Comparison of ENCODE assay signal across 8 cellular contexts in the genomic region with DNA sequence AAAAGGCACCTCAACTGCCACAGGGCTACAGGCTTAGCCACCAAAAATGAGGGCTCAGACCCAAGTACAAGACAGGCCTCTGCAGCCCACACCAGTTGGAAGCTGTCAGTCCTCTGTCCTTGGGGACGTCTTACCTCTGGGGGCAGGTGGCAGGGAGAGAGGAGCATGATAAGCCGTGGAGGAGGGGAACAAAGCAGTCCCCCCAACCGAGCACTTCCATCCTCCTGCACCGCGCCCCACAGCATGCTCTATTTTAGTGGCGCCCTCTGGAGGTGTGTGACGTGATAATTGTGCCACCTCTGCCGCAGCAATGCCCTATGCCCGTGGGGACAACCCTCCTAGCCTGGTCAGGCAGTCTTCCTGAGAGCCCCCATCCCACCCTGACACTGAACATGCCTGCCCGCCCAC. TPM values are rescaled to one million over a fixed set of nuclear protein-coding genes. Genes with fewer than 3 reads are reported as not detected.
DNase-seq lines count a peak whose midpoint lies in the region; ATAC-seq and TF ChIP-seq lines count a peak whose summit lies in the region.

No MANE protein-coding gene starts in this region.

- H3K36me3 Mint-ChIP-seq in GM23338 (ENCODE audit: low read depth), result peaks cover 56% of the 10 kb centered on the region
- H3K36me3 Mint-ChIP-seq in activated CD8-positive, alpha-beta T cell treated with anti-CD3 and anti-CD28 coated beads for 36 hours (ENCODE audit: low read depth), result peaks cover 4% of the 10 kb centered on the region

- H3K9me3 Mint-ChIP-seq in GM23338, result no peaks in the 10 kb centered on the region; the same call in 2 of the 3 replicates
- no peaks in the 10 kb centered on the region for H3K9me3 Mint-ChIP-seq in activated CD8-positive, alpha-beta T cell treated with anti-CD3 and anti-CD28 coated beads for 36 hours

- 0 out of 2 replicates have a peak, but pooled peaks cover 13% of the 10 kb centered on the region for H3F3A ChIP-seq in GM23338 (replicated peaks; ENCODE audit: low read depth)

- no peak overlapping the region for H3K4me3 Mint-ChIP-seq in GM23338
- H3K4me3 Mint-ChIP-seq in activated CD8-positive, alpha-beta T cell treated with anti-CD3 and anti-CD28 coated beads for 36 hours, result no peak overlapping the region

- no peaks in the 10 kb centered on the region; the same call in 1 of the 2 replicates for H3K36me3 ChIP-seq in GM23338 (ENCODE audit: insufficient read depth)
- peaks cover 95% of the 10 kb centered on the region for H3K36me3 ChIP-seq in lower lobe of right lung
- peaks cover 27 to 100% (median 31%) of the 10 kb centered on the region in 3 donors for H3K36me3 ChIP-seq in esophagus squamous epithelium

- peak; percentile 15 for TF ChIP-seq CTCF in AG09319 (IDR thresholded peaks at IDR 0.05; ENCODE audit: low read depth, low read length)
- peak; percentile 62 to 83 for TF ChIP-seq CTCF in GM23338 (conservative IDR thresholded peaks at IDR 0.05; ENCODE audit: low read depth in 2 of 2)
- TF ChIP-seq CTCF in activated CD8-positive, alpha-beta T cell treated with anti-CD3 and anti-CD28 coated beads for 36 hours (IDR thresholded peaks at IDR 0.05), result no peak
- TF ChIP-seq CTCF in lower lobe of right lung (IDR thresholded peaks at IDR 0.05), result peak; percentile 24
- TF ChIP-seq CTCF in esophagus squamous epithelium (IDR thresholded peaks at IDR 0.05), result peak in 2 of 6 experiments; percentile 12 to 27

- H3K9me3 ChIP-seq in lower lobe of right lung (no peaks in the 10 kb centered on the region), esophagus squamous epithelium (no peaks in the 10 kb centered on the region)

- no peaks in the 10 kb centered on the region for H3K79me2 ChIP-seq in GM23338 (replicated peaks; ENCODE audit: insufficient read depth)

- H3K4me1 ChIP-seq in GM23338 (ENCODE audit: insufficient read depth) (peaks cover 16% of the 10 kb centered on the region), lower lobe of right lung (no peaks in the 10 kb centered on the region), esophagus squamous epithelium (peaks cover 7 to 27% (median 9%) of the 10 kb centered on the region in 3 donors)

- POLR2A ChIA-PET in activated CD8-positive, alpha-beta T cell treated with anti-CD3 and anti-CD28 coated beads for 36 hours (lab: Charles Lee), result interaction anchor here (0.8 to 1.7 kb wide), 2 partner anchors 10 to 41 kb away, joined by 3 read pairs; no protein-coding TSS in a partner anchor

- no peak overlapping the region for H2AFZ ChIP-seq in GM23338

- H3K27ac Mint-ChIP-seq in GM23338, result no peak overlapping the region; the same call in 1 of the 2 replicates
- no peak overlapping the region for H3K27ac Mint-ChIP-seq in activated CD8-positive, alpha-beta T cell treated with anti-CD3 and anti-CD28 coated beads for 36 hours

- peak; percentile 57 for ATAC-seq in GM23338
- peak; percentile 29 for ATAC-seq in activated CD8-positive, alpha-beta T cell treated with anti-CD3 and anti-CD28 coated beads for 36 hours
- ATAC-seq in lower lobe of right lung, result peak in 1 of 2 donors; percentile 7

- no peak overlapping the region for H3K4me3 ChIP-seq in GM23338
- no peak overlapping the region for H3K4me3 ChIP-seq in lower lobe of right lung
- H3K4me3 ChIP-seq in esophagus squamous epithelium, result no peak overlapping the region

- H3K27me3 Mint-ChIP-seq in GM23338 (ENCODE audit: insufficient read depth, low read depth, poor library complexity), result peaks cover 29% of the 10 kb centered on the region
- no peaks in the 10 kb centered on the region for H3K27me3 Mint-ChIP-seq in activated CD8-positive, alpha-beta T cell treated with anti-CD3 and anti-CD28 coated beads for 36 hours

- H3K27ac ChIP-seq in GM23338 (ENCODE audit: low read depth) (no peak overlapping the region), lower lobe of right lung (no peak overlapping the region), esophagus squamous epithelium (no peak overlapping the region)

- peaks cover 47% of the 10 kb centered on the region for H3K4me1 Mint-ChIP-seq in GM23338
- peaks cover 16% of the 10 kb centered on the region for H3K4me1 Mint-ChIP-seq in activated CD8-positive, alpha-beta T cell treated with anti-CD3 and anti-CD28 coated beads for 36 hours (ENCODE audit: low read depth)

- H3K9me2 ChIP-seq in GM23338 (ENCODE audit: insufficient read depth), result no peaks in the 10 kb centered on the region

- CTCF ChIA-PET in activated CD8-positive, alpha-beta T cell treated with anti-CD3 and anti-CD28 coated beads for 36 hours (lab: Charles Lee), result interaction anchor here (0.9 to 3.1 kb wide), 11 partner anchors 8 to 262 kb away, joined by 3 to 17 read pairs (median 4); a partner anchor contains a TSS

- H3K4me2 ChIP-seq in GM23338, result no peak overlapping the region

- intact Hi-C loops in activated CD8-positive, alpha-beta T cell treated with anti-CD3 and anti-CD28 coated beads for 36 hours (cut with micrococcal nuclease), result no loop called here
- intact Hi-C loops in lower lobe of right lung (cut with DNase I) (no loop called here), esophagus squamous epithelium (cut with DNase I) (no loop called here)

- H3K27me3 ChIP-seq in GM23338 (ENCODE audit: insufficient read depth), result no peaks in the 10 kb centered on the region
- H3K27me3 ChIP-seq in lower lobe of right lung (ENCODE audit: low read depth), result no peaks in the 10 kb centered on the region
- H3K27me3 ChIP-seq in esophagus squamous epithelium, result no peaks in the 10 kb centered on the region

- TF ChIP-seq POLR2A in esophagus squamous epithelium (IDR thresholded peaks at IDR 0.05), result no peak

- WGBS in esophagus squamous epithelium, 2 donors, result 61 to 71% methylated on average over 5 to 6 of the region's 10 CpGs

- DNase-seq in AG09319 (ENCODE audit: extremely low read depth, low read depth) (no peak), GM23338 (ENCODE audit: low spot score) (peak; percentile 86), lower lobe of right lung (no peak), esophagus squamous epithelium (lab: John Stamatoyannopoulos, UW) (no peak), occipital lobe (lab: John Stamatoyannopoulos, UW) (no peak), hepatic stellate cell (ENCODE audit: low spot score) (no peak)
- peak; percentile 71 for DNase-seq in activated CD8-positive, alpha-beta T cell treated with anti-CD3 and anti-CD28 coated beads for 36 hours
- DNase-seq in activated CD4-positive, CD25-positive, alpha-beta regulatory T cell (lab: John Stamatoyannopoulos, UW), result no peak

- H4K20me1 ChIP-seq in GM23338 (replicated peaks; ENCODE audit: insufficient read depth), result no peaks in the 10 kb centered on the region; the same call in 1 of the 2 replicates

TF ChIP-seq in GM23338, 12 proteins besides CTCF, POLR2A, EP300 and RAD21:
- TF ChIP-seq, protein P1, sequence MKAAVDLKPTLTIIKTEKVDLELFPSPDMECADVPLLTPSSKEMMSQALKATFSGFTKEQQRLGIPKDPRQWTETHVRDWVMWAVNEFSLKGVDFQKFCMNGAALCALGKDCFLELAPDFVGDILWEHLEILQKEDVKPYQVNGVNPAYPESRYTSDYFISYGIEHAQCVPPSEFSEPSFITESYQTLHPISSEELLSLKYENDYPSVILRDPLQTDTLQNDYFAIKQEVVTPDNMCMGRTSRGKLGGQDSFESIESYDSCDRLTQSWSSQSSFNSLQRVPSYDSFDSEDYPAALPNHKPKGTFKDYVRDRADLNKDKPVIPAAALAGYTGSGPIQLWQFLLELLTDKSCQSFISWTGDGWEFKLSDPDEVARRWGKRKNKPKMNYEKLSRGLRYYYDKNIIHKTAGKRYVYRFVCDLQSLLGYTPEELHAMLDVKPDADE (IDR thresholded peaks at IDR 0.05), result no peak
- TF ChIP-seq ZNF331 (CRISPR knock-in tag; IDR thresholded peaks at IDR 0.05; ENCODE audit: low read depth), result no peak

RNA-seq across cellular contexts. Expression of a gene that starts 13.6 kb away (rescaled TPM):
- total RNA-seq in GM23338 (2014; rRNA removed; shearing (Covaris generic)), result 110 and 112 TPM in 2 replicates
- polyA plus RNA-seq in GM23338 (2016; fragmentation: Nextera tagmentation; extraction: Ambion mirVana), result 143 and 154 TPM in 2 replicates
- total RNA-seq in activated CD8-positive, alpha-beta T cell treated with anti-CD3 and anti-CD28 coated beads for 36 hours, result 10 to 100 TPM; 20.2 to 20.7 TPM
- total RNA-seq in lower lobe of right lung, result 40.1 TPM
- 10 to 100 TPM; 10.3 to 23.3 (median 17.2) TPM for total RNA-seq in esophagus squamous epithelium
- total RNA-seq in occipital lobe, result 11.4 TPM

RNA-seq across cellular contexts. Expression of a gene that starts 17.7 kb away (rescaled TPM):
- 64.4 and 72.7 TPM in 2 replicates for total RNA-seq in GM23338 (2014; rRNA removed; shearing (Covaris generic))
- polyA plus RNA-seq in GM23338 (2016; fragmentation: Nextera tagmentation; extraction: Ambion mirVana), result 226 and 241 TPM in 2 replicates
- 100 to 1,000 TPM; 104 to 110 TPM for total RNA-seq in activated CD8-positive, alpha-beta T cell treated with anti-CD3 and anti-CD28 coated beads for 36 hours
- total RNA-seq in lower lobe of right lung (39.1 TPM), esophagus squamous epithelium (10 to 100 TPM; 27.3 to 44.3 (median 36.9) TPM), occipital lobe (22.8 TPM)

RNA-seq across cellular contexts. Expression of a gene that starts 39.3 kb away (rescaled TPM):
- 71.1 and 86.9 TPM in 2 replicates for total RNA-seq in GM23338 (2014; rRNA removed; shearing (Covaris generic))
- polyA plus RNA-seq in GM23338 (2016; fragmentation: Nextera tagmentation; extraction: Ambion mirVana), result 16.9 TPM in 2 replicates
- 10 to 100 TPM; 19.1 to 19.3 TPM for total RNA-seq in activated CD8-positive, alpha-beta T cell treated with anti-CD3 and anti-CD28 coated beads for 36 hours
- total RNA-seq in lower lobe of right lung (59.2 TPM), esophagus squamous epithelium (100 to 1,000 TPM in 1 of 4 donors, 10 to 100 TPM in 3; 31.1 to 135 (median 68.0) TPM), occipital lobe (101 TPM)

RNA-seq across cellular contexts. Expression of a gene that starts 57.6 kb away (rescaled TPM):
- 17.0 and 19.0 TPM in 2 replicates for total RNA-seq in GM23338 (2014; rRNA removed; shearing (Covaris generic))
- 9.3 TPM in 2 replicates for polyA plus RNA-seq in GM23338 (2016; fragmentation: Nextera tagmentation; extraction: Ambion mirVana)
- 10 to 100 TPM; 16.8 to 17.9 TPM for total RNA-seq in activated CD8-positive, alpha-beta T cell treated with anti-CD3 and anti-CD28 coated beads for 36 hours
- total RNA-seq in lower lobe of right lung, result 0.50 TPM
- total RNA-seq in esophagus squamous epithelium, result 1 to 10 TPM; 1.9 to 4.7 (median 4.0) TPM
- total RNA-seq in occipital lobe, result 0.78 TPM

Comparison
In these comparisons a context has a peak if more than half of its experiments do, and no peak if none do; other contexts are left out.
1. DNase-seq: peak in GM23338 (single experiment) and activated CD8-positive, alpha-beta T cell treated with anti-CD3 and anti-CD28 coated beads for 36 hours (single experiment); none in AG09319 (single experiment), lower lobe of right lung (single experiment), esophagus squamous epithelium (single experiment), activated CD4-positive, CD25-positive, alpha-beta regulatory T cell (0 of 4), occipital lobe (single experiment) and hepatic stellate cell (single experiment).